In the genomic region with DNA sequence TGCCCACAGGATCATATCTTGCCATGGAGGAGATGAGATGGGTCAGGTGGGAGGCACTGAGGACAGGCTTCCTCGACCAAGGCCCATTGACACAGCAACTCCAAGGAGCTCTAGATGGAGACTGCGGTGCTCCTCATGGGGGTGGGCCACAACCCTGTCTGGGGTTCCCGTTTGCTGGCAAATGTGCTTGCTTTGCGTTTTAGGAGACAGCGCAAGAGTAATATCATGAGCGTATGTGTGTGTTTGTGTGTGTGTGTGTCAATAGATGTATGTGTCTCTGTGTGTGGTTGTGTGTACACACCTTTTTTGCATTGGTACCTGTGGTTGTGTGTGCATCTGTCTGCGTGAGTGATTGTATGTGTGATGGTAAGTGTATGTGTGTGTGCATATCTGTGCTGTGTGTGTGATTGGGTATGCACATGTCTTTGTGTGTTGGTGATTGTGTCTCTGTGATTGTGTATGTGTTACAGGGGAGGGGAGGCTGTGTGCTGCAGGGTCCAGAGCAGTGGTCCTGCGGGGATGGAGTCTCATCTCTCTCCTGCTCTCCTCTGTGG, we compare ENCODE assay signal across 21 cellular contexts. TPM values are rescaled to one million over a fixed set of nuclear protein-coding genes. Genes with fewer than 3 reads are reported as not detected.
A peak's percentile ranks its signal among the peaks of the same experiment; 100 is the strongest.
DNase-seq lines count a peak whose midpoint lies in the region; ATAC-seq and TF ChIP-seq lines count a peak whose summit lies in the region.
"Had no signal": no experiment of that assay in that cellular context is flagged by ENCODE, and none has a peak within 500 bp of the region (broad histone marks: within the 10 kb centered on the region; RNA-seq: fewer than 3 reads in every experiment).

No MANE protein-coding gene starts in this region.

- intact Hi-C loops in activated CD8-positive, alpha-beta T cell treated with anti-CD3 and anti-CD28 coated beads for 36 hours (cut with micrococcal nuclease), result no loop called here
- intact Hi-C loops in CD14-positive monocyte (cut with micrococcal nuclease) (no loop called here), esophagus muscularis mucosa (cut with DNase I) (no loop called here)

- H3K27me3 ChIP-seq in esophagus muscularis mucosa, result peaks cover 0 to 14% (median 0%) of the 10 kb centered on the region in 4 donors

- peaks cover 2 to 16% (median 14%) of the 10 kb centered on the region in 4 donors for H3K4me1 ChIP-seq in esophagus muscularis mucosa

- no peak for TF ChIP-seq POLR2A in esophagus muscularis mucosa (IDR thresholded peaks at IDR 0.05; ENCODE audit: low read depth)

- no peak for TF ChIP-seq CTCF in activated CD8-positive, alpha-beta T cell treated with anti-CD3 and anti-CD28 coated beads for 36 hours (IDR thresholded peaks at IDR 0.05)
- TF ChIP-seq CTCF in CD14-positive monocyte (IDR thresholded peaks at IDR 0.05) (no peak), esophagus muscularis mucosa (IDR thresholded peaks at IDR 0.05) (no peak), type B pancreatic cell (conservative IDR thresholded peaks at IDR 0.05) (no peak)

- peaks cover 7% of the 10 kb centered on the region for H3K4me1 Mint-ChIP-seq in activated CD8-positive, alpha-beta T cell treated with anti-CD3 and anti-CD28 coated beads, Interleukin-2, amount 10 ng/mL, durations not matched to agents 7 days and 5 days (ENCODE audit: low read depth)
- H3K4me1 Mint-ChIP-seq in activated CD8-positive, alpha-beta T cell treated with anti-CD3 and anti-CD28 coated beads for 36 hours (ENCODE audit: low read depth), result peaks cover 6% of the 10 kb centered on the region
- H3K4me1 Mint-ChIP-seq in CD14-positive monocyte (peaks cover 13% of the 10 kb centered on the region), type B pancreatic cell (ENCODE audit: unreplicated experiment) (peaks cover 3% of the 10 kb centered on the region)
- H3K4me1 Mint-ChIP-seq in activated T-helper 17 cell treated with anti-CD3 and anti-CD28 coated beads, Interleukin-2, amount 50 U/mL, for 72 hours, result no peaks in the 10 kb centered on the region

- peak; percentile 17 for DNase-seq in activated CD8-positive, alpha-beta T cell treated with anti-CD3 and anti-CD28 coated beads, Interleukin-2, amount 10 ng/mL, durations not matched to agents 7 days and 5 days
- no peak for DNase-seq in activated CD8-positive, alpha-beta T cell treated with anti-CD3 and anti-CD28 coated beads for 36 hours
- peak; percentile 27 for DNase-seq in CD14-positive monocyte (ENCODE audit: low spot score)
- DNase-seq in esophagus muscularis mucosa (ENCODE audit: extremely low spot score), result peak; percentile 89
- no peak for DNase-seq in type B pancreatic cell (ENCODE audit: extremely low spot score, unreplicated experiment)
- no peak for DNase-seq in NCI-H524 (lab: John Stamatoyannopoulos, UW)
- DNase-seq: 8988T; CD4-positive, CD25-positive, alpha-beta regulatory T cell; HCEC 1CT; MM.1S; NCI-H2029; NCI-H446; NCI-H526; Right ventricle myocardium superior; RPMI8226 had no signal

- no peak overlapping the region for H3K27ac Mint-ChIP-seq in activated CD8-positive, alpha-beta T cell treated with anti-CD3 and anti-CD28 coated beads, Interleukin-2, amount 10 ng/mL, durations not matched to agents 7 days and 5 days
- no peak overlapping the region for H3K27ac Mint-ChIP-seq in activated CD8-positive, alpha-beta T cell treated with anti-CD3 and anti-CD28 coated beads for 36 hours
- peak overlapping the region in 1 of 7 donors; percentile 28 for H3K27ac Mint-ChIP-seq in CD14-positive monocyte
- no peak overlapping the region for H3K27ac Mint-ChIP-seq in type B pancreatic cell
- H3K27ac Mint-ChIP-seq in activated T-helper 17 cell treated with anti-CD3 and anti-CD28 coated beads, Interleukin-2, amount 50 U/mL, for 72 hours, result no peak overlapping the region

- no peaks in the 10 kb centered on the region for H3K36me3 ChIP-seq in esophagus muscularis mucosa
- H3K36me3 ChIP-seq: SJSA1 had no signal

- H3K27me3 Mint-ChIP-seq in activated CD8-positive, alpha-beta T cell treated with anti-CD3 and anti-CD28 coated beads, Interleukin-2, amount 10 ng/mL, durations not matched to agents 7 days and 5 days (ENCODE audit: low read depth), result peaks cover 40% of the 10 kb centered on the region
- peaks cover 13% of the 10 kb centered on the region for H3K27me3 Mint-ChIP-seq in activated CD8-positive, alpha-beta T cell treated with anti-CD3 and anti-CD28 coated beads for 36 hours
- peaks cover 48 to 53% (median 48%) of the 10 kb centered on the region in 3 donors for H3K27me3 Mint-ChIP-seq in CD14-positive monocyte (ENCODE audit: low read depth in 3 of 3)
- peaks cover 25% of the 10 kb centered on the region for H3K27me3 Mint-ChIP-seq in type B pancreatic cell
- H3K27me3 Mint-ChIP-seq in activated T-helper 17 cell treated with anti-CD3 and anti-CD28 coated beads, Interleukin-2, amount 50 U/mL, for 72 hours, result peaks cover 4% of the 10 kb centered on the region

- WGBS in esophagus muscularis mucosa, result 83% methylated on average over 8 of the region's 8 CpGs

- no peaks in the 10 kb centered on the region for H3K9me3 Mint-ChIP-seq in activated CD8-positive, alpha-beta T cell treated with anti-CD3 and anti-CD28 coated beads, Interleukin-2, amount 10 ng/mL, durations not matched to agents 7 days and 5 days (ENCODE audit: insufficient read depth)
- no peaks in the 10 kb centered on the region for H3K9me3 Mint-ChIP-seq in activated CD8-positive, alpha-beta T cell treated with anti-CD3 and anti-CD28 coated beads for 36 hours
- H3K9me3 Mint-ChIP-seq in CD14-positive monocyte (peaks cover 0 to 9% (median 4%) of the 10 kb centered on the region in 7 donors), type B pancreatic cell (no peaks in the 10 kb centered on the region)
- H3K9me3 Mint-ChIP-seq in activated T-helper 17 cell treated with anti-CD3 and anti-CD28 coated beads, Interleukin-2, amount 50 U/mL, for 72 hours, result no peaks in the 10 kb centered on the region
- H3K9me3 Mint-ChIP-seq: CD4-positive, CD25-positive, alpha-beta regulatory T cell had no signal

- H3K36me3 Mint-ChIP-seq in activated CD8-positive, alpha-beta T cell treated with anti-CD3 and anti-CD28 coated beads, Interleukin-2, amount 10 ng/mL, durations not matched to agents 7 days and 5 days (ENCODE audit: low read depth), result no peaks in the 10 kb centered on the region
- no peaks in the 10 kb centered on the region for H3K36me3 Mint-ChIP-seq in activated CD8-positive, alpha-beta T cell treated with anti-CD3 and anti-CD28 coated beads for 36 hours (ENCODE audit: low read depth)
- H3K36me3 Mint-ChIP-seq in CD14-positive monocyte (peaks cover 0 to 8% of the 10 kb centered on the region in 2 donors), type B pancreatic cell (peaks cover 5% of the 10 kb centered on the region)
- H3K36me3 Mint-ChIP-seq in activated T-helper 17 cell treated with anti-CD3 and anti-CD28 coated beads, Interleukin-2, amount 50 U/mL, for 72 hours (ENCODE audit: low read depth), result no peaks in the 10 kb centered on the region

- TF ChIP-seq EP300 in esophagus muscularis mucosa (IDR thresholded peaks at IDR 0.05), result no peak

- H3K4me3 ChIP-seq in esophagus muscularis mucosa, result no peak overlapping the region
- H3K4me3 ChIP-seq: SJSA1 had no signal

- POLR2A ChIA-PET in activated CD8-positive, alpha-beta T cell treated with anti-CD3 and anti-CD28 coated beads, Interleukin-2, amount 10 ng/mL, durations not matched to agents 7 days and 5 days (lab: Charles Lee), result no interaction called here
- POLR2A ChIA-PET in activated CD8-positive, alpha-beta T cell treated with anti-CD3 and anti-CD28 coated beads for 36 hours (lab: Charles Lee), result no interaction called here

- H3K4me3 Mint-ChIP-seq in activated CD8-positive, alpha-beta T cell treated with anti-CD3 and anti-CD28 coated beads, Interleukin-2, amount 10 ng/mL, durations not matched to agents 7 days and 5 days, result no peak overlapping the region
- H3K4me3 Mint-ChIP-seq in activated CD8-positive, alpha-beta T cell treated with anti-CD3 and anti-CD28 coated beads for 36 hours, result no peak overlapping the region
- H3K4me3 Mint-ChIP-seq in CD14-positive monocyte (peak overlapping the region in 1 of 2 donors; percentile 18), type B pancreatic cell (peak overlapping the region; percentile 69)
- H3K4me3 Mint-ChIP-seq in activated T-helper 17 cell treated with anti-CD3 and anti-CD28 coated beads, Interleukin-2, amount 50 U/mL, for 72 hours, result no peak overlapping the region

- H3K27ac ChIP-seq in esophagus muscularis mucosa (replicated peaks in 1 of 4), result no peak overlapping the region
- H3K27ac ChIP-seq: KMS-11, SJSA1 had no signal

- H3K9me3 ChIP-seq in esophagus muscularis mucosa, result no peaks in the 10 kb centered on the region
- H3K9me3 ChIP-seq: SJSA1 had no signal

- CTCF ChIA-PET in activated CD8-positive, alpha-beta T cell treated with anti-CD3 and anti-CD28 coated beads, Interleukin-2, amount 10 ng/mL, durations not matched to agents 7 days and 5 days (lab: Charles Lee), result interaction anchor here (0.9 kb wide), 1 partner anchor 21 kb away, joined by 3 read pairs; no protein-coding TSS in a partner anchor
- CTCF ChIA-PET in activated CD8-positive, alpha-beta T cell treated with anti-CD3 and anti-CD28 coated beads for 36 hours (lab: Charles Lee), result no interaction called here

- ATAC-seq in activated CD8-positive, alpha-beta T cell treated with anti-CD3 and anti-CD28 coated beads, Interleukin-2, amount 10 ng/mL, durations not matched to agents 7 days and 5 days, result no peak
- no peak for ATAC-seq in activated CD8-positive, alpha-beta T cell treated with anti-CD3 and anti-CD28 coated beads for 36 hours
- no peak for ATAC-seq in activated T-helper 17 cell treated with anti-CD3 and anti-CD28 coated beads, Interleukin-2, amount 50 U/mL, for 72 hours (replicated peaks)
- no peak for ATAC-seq in GM18870 (IDR thresholded peaks at IDR 0.05; ENCODE audit: unreplicated experiment)

RNA-seq across cellular contexts. Expression of gene FBLN7, which starts 4.4 kb away (rescaled TPM):
- under 1 TPM; 0.58 to 0.91 TPM for total RNA-seq in activated CD8-positive, alpha-beta T cell treated with anti-CD3 and anti-CD28 coated beads, Interleukin-2, amount 10 ng/mL, durations not matched to agents 7 days and 5 days
- total RNA-seq in activated CD8-positive, alpha-beta T cell treated with anti-CD3 and anti-CD28 coated beads for 36 hours, result 1 to 10 TPM; 7.4 to 7.9 TPM
- polyA plus RNA-seq in CD14-positive monocyte, result not detected
- total RNA-seq in esophagus muscularis mucosa (1 to 10 TPM; 1.1 to 2.1 (median 1.8) TPM), type B pancreatic cell (ENCODE audit: low replicate concordance) (4.2 and 9.5 TPM in 2 replicates)
- total RNA-seq in activated T-helper 17 cell treated with anti-CD3 and anti-CD28 coated beads, Interleukin-2, amount 50 U/mL, for 72 hours, result 10 to 100 TPM; 24.4 to 49.9 TPM
- total RNA-seq: Daoy, G401, SJSA1 had no signal

Comparison
In these comparisons a context has a peak if more than half of its experiments do, and no peak if none do; other contexts are left out.
1. DNase-seq: peak in activated CD8-positive, alpha-beta T cell treated with anti-CD3 and anti-CD28 coated beads, Interleukin-2, amount 10 ng/mL, durations not matched to agents 7 days and 5 days (single experiment), CD14-positive monocyte (single experiment) and esophagus muscularis mucosa (single experiment); none in activated CD8-positive, alpha-beta T cell treated with anti-CD3 and anti-CD28 coated beads for 36 hours (single experiment), type B pancreatic cell (single experiment) and NCI-H524 (0 of 2).